Comparison of ENCODE assay signal across 1 cellular context in genomic region chr19:37987356-37988332, GRCh38.
TF ChIP-seq lines count a peak whose summit lies in the region.

No MANE protein-coding gene starts in this region.

TF ChIP-seq in HEK293, 187 proteins besides CTCF, POLR2A, EP300 and RAD21 (continued from another document):
- TF ChIP-seq ZNF335 (tag by site-specific recombination; conservative IDR thresholded peaks at IDR 0.05) (no peak), ZNF23 (tag by site-specific recombination; IDR thresholded peaks at IDR 0.05; ENCODE audit: borderline replicate concordance) (no peak), ZNF670 (tag by site-specific recombination; IDR thresholded peaks at IDR 0.05; ENCODE audit: low read depth) (no peak), HOXC10 (CRISPR knock-in tag; IDR thresholded peaks at IDR 0.05) (no peak), TSHZ1 (tag by site-specific recombination; IDR thresholded peaks at IDR 0.05; ENCODE audit: borderline replicate concordance) (no peak), ZNF449 (tag by site-specific recombination; IDR thresholded peaks at IDR 0.05) (no peak), ZBTB10 (tag by site-specific recombination; IDR thresholded peaks at IDR 0.05) (no peak), ZSCAN4 (tag by site-specific recombination; IDR thresholded peaks at IDR 0.05) (no peak), ZFP69B (tag by site-specific recombination; IDR thresholded peaks at IDR 0.05) (no peak), ZNF274 (IDR thresholded peaks at IDR 0.05; ENCODE audit: low read length) (no peak), ZNF274 (tag by site-specific recombination; IDR thresholded peaks at IDR 0.05; ENCODE audit: borderline replicate concordance) (no peak), ZNF645 (tag by site-specific recombination; IDR thresholded peaks at IDR 0.05) (no peak), ZNF626 (tag by site-specific recombination; IDR thresholded peaks at IDR 0.05) (no peak), ZNF561 (tag by site-specific recombination; IDR thresholded peaks at IDR 0.05; ENCODE audit: borderline replicate concordance) (no peak), PRDM10 (tag by site-specific recombination; IDR thresholded peaks at IDR 0.05) (peak; percentile 89), ZFP37 (tag by site-specific recombination; IDR thresholded peaks at IDR 0.05) (no peak), ZBTB7A (tag by site-specific recombination; IDR thresholded peaks at IDR 0.05; ENCODE audit: low read depth) (no peak), ZNF10 (tag by site-specific recombination; IDR thresholded peaks at IDR 0.05) (no peak), KLF9 (tag by site-specific recombination; IDR thresholded peaks at IDR 0.05; ENCODE audit: low read depth) (peak; percentile 55; the same call in 1 of the 2 replicates)
TF ChIP-seq in HEK293: peak in this region for 5.
